In genomic region chr15:77470227-77470626, GRCh38 we compare ENCODE assay signal across 16 cellular contexts. TPM values are rescaled to one million over a fixed set of nuclear protein-coding genes. Genes with fewer than 3 reads are reported as not detected.
DNase-seq lines count a peak whose midpoint lies in the region; TF ChIP-seq lines count a peak whose summit lies in the region.
"Had no signal": no experiment of that assay in that cellular context is flagged by ENCODE, and none has a peak within 500 bp of the region (broad histone marks: within the 10 kb centered on the region; RNA-seq: fewer than 3 reads in every experiment).

No MANE protein-coding gene starts in this region.

- H3K36me3 Mint-ChIP-seq in endothelial cell (ENCODE audit: low read depth, unreplicated experiment) = peaks cover 27% of the 10 kb centered on the region

- no peaks in the 10 kb centered on the region for H3K9me3 ChIP-seq in HEK293 (ENCODE audit: control insufficient read depth, insufficient read depth, low read depth, low read length)
- no peaks in the 10 kb centered on the region for H3K9me3 ChIP-seq in Peyer's patch
- H3K9me3 ChIP-seq: Caco-2, HAP-1 had no signal

- H3K79me2 ChIP-seq in mesendoderm (ENCODE audit: control insufficient read depth, insufficient read depth, low read length) = no peaks in the 10 kb centered on the region

- no peak for TF ChIP-seq CTCF in HEK293 (tag by site-specific recombination; IDR thresholded peaks at IDR 0.05)
- no peak for TF ChIP-seq CTCF in endothelial cell (IDR thresholded peaks at IDR 0.05; ENCODE audit: unreplicated experiment)
- no peak for TF ChIP-seq CTCF in Peyer's patch (IDR thresholded peaks at IDR 0.05)
- no peak for TF ChIP-seq CTCF in GM10266 (IDR thresholded peaks at IDR 0.05; ENCODE audit: control insufficient read depth, insufficient read depth, low read depth, missing control alignments)

- no peak overlapping the region for H4K5ac ChIP-seq in mesendoderm (ENCODE audit: low read length)

- CTCF ChIA-PET in HEK293 (lab: Yijun Ruan, JAX) = interaction anchor here (0.8 kb wide), 1 partner anchor 352 kb away, joined by 3 read pairs; no protein-coding TSS in a partner anchor

- H3K27ac Mint-ChIP-seq in endothelial cell (ENCODE audit: unreplicated experiment) = peak overlapping the region; percentile 78
- H3K27ac Mint-ChIP-seq: CD4-positive, alpha-beta T cell had no signal

- H3K27me3 Mint-ChIP-seq in endothelial cell (ENCODE audit: unreplicated experiment) = peaks cover 4% of the 10 kb centered on the region
- H3K27me3 Mint-ChIP-seq: CD4-positive, alpha-beta T cell; IgD-negative memory B cell had no signal

- no peak overlapping the region for H3K4ac ChIP-seq in mesendoderm (ENCODE audit: low read depth, low read length)

- H2BK15ac ChIP-seq in mesendoderm (replicated peaks; ENCODE audit: low read depth) = no peak overlapping the region

- H3K4me1 ChIP-seq in HEK293 (ENCODE audit: control insufficient read depth, insufficient read depth, low read length) (peaks cover 10% of the 10 kb centered on the region), mesendoderm (ENCODE audit: control insufficient read depth, low read depth, low read length) (no peaks in the 10 kb centered on the region), Peyer's patch (no peaks in the 10 kb centered on the region)
- H3K4me1 ChIP-seq: Caco-2 had no signal

- no peak overlapping the region for H3K4me3 ChIP-seq in HEK293 (ENCODE audit: low read depth, low read length)
- H3K4me3 ChIP-seq in mesendoderm (ENCODE audit: low read length) = no peak overlapping the region
- no peak overlapping the region for H3K4me3 ChIP-seq in Peyer's patch
- H3K4me3 ChIP-seq: GM23248, HAP-1 had no signal

- no peak overlapping the region for H2BK5ac ChIP-seq in mesendoderm (ENCODE audit: low read length)

- no peak overlapping the region for H3K56ac ChIP-seq in mesendoderm (ENCODE audit: low read length)

- H3K9me3 Mint-ChIP-seq in endothelial cell (ENCODE audit: unreplicated experiment) = no peaks in the 10 kb centered on the region
- H3K9me3 Mint-ChIP-seq: CD4-positive, alpha-beta T cell; IgD-negative memory B cell had no signal

- TF ChIP-seq POLR2A in Peyer's patch (IDR thresholded peaks at IDR 0.05) = no peak

- H3K27me3 ChIP-seq in mesendoderm (ENCODE audit: insufficient read depth, low read length, poor library complexity) (no peaks in the 10 kb centered on the region), Peyer's patch (no peaks in the 10 kb centered on the region)

- H3K4me3 Mint-ChIP-seq in endothelial cell (ENCODE audit: unreplicated experiment) = no peak overlapping the region
- H3K4me3 Mint-ChIP-seq: CD4-positive, alpha-beta T cell; IgD-negative memory B cell had no signal

- POLR2A ChIA-PET in HEK293 (lab: Yijun Ruan, JAX) = no interaction called here

- no peak overlapping the region for H3K23ac ChIP-seq in mesendoderm (ENCODE audit: low read length)

- H2AK5ac ChIP-seq in mesendoderm (ENCODE audit: low read length) = no peak overlapping the region

- no peak overlapping the region for H3K4me2 ChIP-seq in mesendoderm (ENCODE audit: low read length)

- H2BK120ac ChIP-seq in mesendoderm (ENCODE audit: low read depth, low read length) = no peak overlapping the region

- no peak overlapping the region for H3K18ac ChIP-seq in mesendoderm (ENCODE audit: low read length)

- H3K27ac ChIP-seq in HEK293 (ENCODE audit: extremely low read depth, low read depth, low read length) (no peak overlapping the region), mesendoderm (ENCODE audit: low read depth, low read length) (no peak overlapping the region), Peyer's patch (no peak overlapping the region)
- H3K27ac ChIP-seq: C4-2B, GM23248, HL-60 had no signal

- in situ Hi-C loops in SK-MEL-5 (cut with HindIII; ENCODE audit: low pct_unique_long_range_greater_than_20kb, low sequenced_read_pairs) = no loop called here

- DNase-seq in SK-MEL-5 (ENCODE audit: low read depth, low spot score) = peak; percentile 75
- no peak for DNase-seq in endothelial cell (ENCODE audit: low spot score)
- DNase-seq in mesendoderm = no peak
- no peak for DNase-seq in HuH-7 (ENCODE audit: low spot score)
- DNase-seq in Peyer's patch = no peak
- DNase-seq in GM10266 (ENCODE audit: extremely low spot score) = no peak
- DNase-seq: AML-193; Caco-2; CD4-positive, alpha-beta T cell; GM23248; KG1 had no signal

- H4K8ac ChIP-seq in mesendoderm (ENCODE audit: low read depth, low read length) = peak overlapping the region; percentile 5

- H3K79me1 ChIP-seq in mesendoderm (ENCODE audit: low read length) = no peaks in the 10 kb centered on the region

- H3K36me3 ChIP-seq in HEK293 (ENCODE audit: control insufficient read depth in 2 of 2, insufficient read depth in 1 of 2, low read length in 2 of 2) (peaks cover 63 to 66% of the 10 kb centered on the region in 2 experiments), mesendoderm (ENCODE audit: control insufficient read depth, insufficient read depth, low read length) (no peaks in the 10 kb centered on the region), Peyer's patch (peaks cover 0 to 70% (median 0%) of the 10 kb centered on the region in 3 donors)

- H3K4me1 Mint-ChIP-seq in endothelial cell (ENCODE audit: unreplicated experiment) = peaks cover 40% of the 10 kb centered on the region

- H3K9ac ChIP-seq in mesendoderm (ENCODE audit: low read length) = no peak overlapping the region
- H3K9ac ChIP-seq: GM23248 had no signal

TF ChIP-seq in HEK293, 187 proteins besides CTCF, POLR2A, EP300 and RAD21 (continues in another document):
- TF ChIP-seq ZEB2 (tag by site-specific recombination; IDR thresholded peaks at IDR 0.05) (0 out of 2 replicates have a peak, but pooled peaks have one; percentile 69), GLIS1 (tag by site-specific recombination; IDR thresholded peaks at IDR 0.05) (peak; percentile 50), PRDM6 (tag by site-specific recombination; IDR thresholded peaks at IDR 0.05) (peak; percentile 27; the same call in 1 of the 2 replicates), ZNF335 (tag by site-specific recombination; conservative IDR thresholded peaks at IDR 0.05) (0 out of 2 replicates have a peak, but pooled peaks have one; percentile 31), FEZF1 (tag by site-specific recombination; IDR thresholded peaks at IDR 0.05) (peak; percentile 37; the same call in 1 of the 2 replicates), ZNF24 (tag by site-specific recombination; IDR thresholded peaks at IDR 0.05) (0 out of 2 replicates have a peak, but pooled peaks have one; percentile 46), MYNN (tag by site-specific recombination; IDR thresholded peaks at IDR 0.05; ENCODE audit: borderline replicate concordance) (no peak), ZNF629 (tag by site-specific recombination; IDR thresholded peaks at IDR 0.05) (peak; percentile 93), SETDB1 (IDR thresholded peaks at IDR 0.05; ENCODE audit: insufficient read length, low read length) (no peak)
- TF ChIP-seq, protein P1, sequence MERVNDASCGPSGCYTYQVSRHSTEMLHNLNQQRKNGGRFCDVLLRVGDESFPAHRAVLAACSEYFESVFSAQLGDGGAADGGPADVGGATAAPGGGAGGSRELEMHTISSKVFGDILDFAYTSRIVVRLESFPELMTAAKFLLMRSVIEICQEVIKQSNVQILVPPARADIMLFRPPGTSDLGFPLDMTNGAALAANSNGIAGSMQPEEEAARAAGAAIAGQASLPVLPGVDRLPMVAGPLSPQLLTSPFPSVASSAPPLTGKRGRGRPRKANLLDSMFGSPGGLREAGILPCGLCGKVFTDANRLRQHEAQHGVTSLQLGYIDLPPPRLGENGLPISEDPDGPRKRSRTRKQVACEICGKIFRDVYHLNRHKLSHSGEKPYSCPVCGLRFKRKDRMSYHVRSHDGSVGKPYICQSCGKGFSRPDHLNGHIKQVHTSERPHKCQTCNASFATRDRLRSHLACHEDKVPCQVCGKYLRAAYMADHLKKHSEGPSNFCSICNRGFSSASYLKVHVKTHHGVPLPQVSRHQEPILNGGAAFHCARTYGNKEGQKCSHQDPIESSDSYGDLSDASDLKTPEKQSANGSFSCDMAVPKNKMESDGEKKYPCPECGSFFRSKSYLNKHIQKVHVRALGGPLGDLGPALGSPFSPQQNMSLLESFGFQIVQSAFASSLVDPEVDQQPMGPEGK (tag by site-specific recombination; IDR thresholded peaks at IDR 0.05) = 0 out of 2 replicates have a peak, but pooled peaks have one; percentile 30

RNA-seq across cellular contexts. Expression of gene HMG20A, which starts 49.5 kb away (rescaled TPM):
- total RNA-seq in SK-MEL-5 (2014; rRNA removed; shearing (Covaris generic)) = 28.9 and 29.5 TPM in 2 replicates
- 32.6 and 54.6 TPM in 2 replicates for polyA plus RNA-seq in SK-MEL-5 (2015; cell fraction: cytosol; rRNA removed)
- 73.7 and 80.7 TPM in 2 replicates for polyA plus RNA-seq in SK-MEL-5 (2015; cell fraction: nucleus; rRNA removed)
- total RNA-seq in endothelial cell (ENCODE audit: unreplicated experiment) (111 TPM), Peyer's patch (100 to 1,000 TPM in 1 of 4 donors, 10 to 100 TPM in 3; 38.4 to 122 (median 41.6) TPM)
- polyA plus RNA-seq in mesendoderm (2013, experiment 1 of 2) = 33.6 TPM
- polyA plus RNA-seq in mesendoderm (2013, experiment 2 of 2) = 33.6 TPM

RNA-seq across cellular contexts. Expression of gene PEAK1, which starts 50.3 kb away (rescaled TPM):
- 17.8 and 24.1 TPM in 2 replicates for total RNA-seq in SK-MEL-5 (2014; rRNA removed; shearing (Covaris generic))
- 11.0 and 11.5 TPM in 2 replicates for polyA plus RNA-seq in SK-MEL-5 (2015; cell fraction: cytosol; rRNA removed)
- 25.5 and 44.0 TPM in 2 replicates for polyA plus RNA-seq in SK-MEL-5 (2015; cell fraction: nucleus; rRNA removed)
- 289 TPM for total RNA-seq in endothelial cell (ENCODE audit: unreplicated experiment)
- 5.9 TPM for polyA plus RNA-seq in mesendoderm (2013, experiment 1 of 2)
- 6.2 TPM for polyA plus RNA-seq in mesendoderm (2013, experiment 2 of 2)
- total RNA-seq in Peyer's patch = 10 to 100 TPM; 28.7 to 81.7 (median 52.4) TPM
